ENCODE assay signal across 15 cellular contexts in the genomic region with DNA sequence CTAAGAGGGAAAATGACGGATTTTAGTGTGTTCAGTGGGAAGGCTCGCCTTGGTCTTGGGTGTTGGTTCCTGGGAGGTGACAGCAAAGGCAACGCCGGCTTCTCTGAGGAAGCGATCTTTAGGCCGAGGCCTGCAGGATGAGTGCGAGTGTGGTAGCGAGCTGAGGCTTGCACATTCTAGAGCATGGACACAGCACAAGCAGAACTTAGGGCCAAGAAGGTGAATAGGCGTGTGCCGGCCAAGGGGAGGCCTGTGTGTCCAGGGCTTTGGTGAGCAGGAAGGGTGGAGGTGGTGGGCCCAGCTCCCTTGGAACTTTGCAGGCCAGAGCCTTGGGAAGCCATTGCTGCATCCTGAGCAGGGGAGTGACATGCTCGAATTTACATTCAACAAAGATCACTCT.
"Had no signal": no experiment of that assay in that cellular context is flagged by ENCODE, and none has a peak within 500 bp of the region (broad histone marks: within the 10 kb centered on the region; RNA-seq: fewer than 3 reads in every experiment).

No MANE protein-coding gene starts in this region.

- H3K27me3 ChIP-seq: heart right ventricle, pancreas, transverse colon had no signal

- H3K27me3 Mint-ChIP-seq: activated naive CD8-positive, alpha-beta T cell treated with anti-CD3 and anti-CD28 coated beads, Interleukin-2, amount 10 ng/mL, durations not matched to agents 7 days and 5 days; T-cell had no signal

- H3K4me1 Mint-ChIP-seq: neural crest cell had no signal

- H3K9me3 ChIP-seq: heart right ventricle, left ventricle myocardium inferior, pancreas, transverse colon had no signal

- H3K9me3 Mint-ChIP-seq: activated naive CD8-positive, alpha-beta T cell treated with anti-CD3 and anti-CD28 coated beads, Interleukin-2, amount 10 ng/mL, durations not matched to agents 7 days and 5 days; neural crest cell; T-cell had no signal

- H3K27ac ChIP-seq: heart right ventricle, left ventricle myocardium inferior, pancreas, transverse colon, VCaP had no signal

- H3K4me3 Mint-ChIP-seq: activated naive CD8-positive, alpha-beta T cell treated with anti-CD3 and anti-CD28 coated beads, Interleukin-2, amount 10 ng/mL, durations not matched to agents 7 days and 5 days; neural crest cell; T-cell had no signal

- ATAC-seq: pancreas, T-cell had no signal

- H3K27ac Mint-ChIP-seq: activated naive CD8-positive, alpha-beta T cell treated with anti-CD3 and anti-CD28 coated beads, Interleukin-2, amount 10 ng/mL, durations not matched to agents 7 days and 5 days had no signal

- H3K4me3 ChIP-seq: heart right ventricle, left ventricle myocardium inferior, pancreas, transverse colon had no signal

- H3K4me1 ChIP-seq: pancreas, transverse colon had no signal

- DNase-seq: activated CD4-positive, alpha-beta T cell treated with anti-CD3 and anti-CD28 coated beads for 48 hours; activated gamma-delta T cell; activated naive CD8-positive, alpha-beta T cell treated with anti-CD3 and anti-CD28 coated beads, Interleukin-2, amount 10 ng/mL, durations not matched to agents 7 days and 5 days; activated T-cell treated with anti-CD3 and anti-CD28 coated beads for 4 hours; anterior cingulate cortex; heart right ventricle; left ventricle myocardium inferior; mesenchymal stem cell; pancreas; stimulated activated CD4-positive, alpha-beta T cell treated with anti-CD3 and anti-CD28 coated beads, Interleukin-15, amount 100 ng/mL, for 24 hours; stimulated activated CD4-positive, alpha-beta T cell treated with anti-CD3 and anti-CD28 coated beads, Interleukin-4, amount 100 ng/mL, for 4 hours; T-cell; transverse colon had no signal
